14 cellular contexts compared by ENCODE assay signal in genomic region chr2:237256845-237257244, GRCh38.
DNase-seq lines count a peak whose midpoint lies in the region; ATAC-seq, FAIRE-seq and TF ChIP-seq lines count a peak whose summit lies in the region.
"Had no signal": no experiment of that assay in that cellular context is flagged by ENCODE, and none has a peak within 500 bp of the region (broad histone marks: within the 10 kb centered on the region; RNA-seq: fewer than 3 reads in every experiment).

No MANE protein-coding gene starts in this region.

- 0 out of 2 replicates have a peak, but pooled peaks cover 5% of the 10 kb centered on the region for H3K9me2 ChIP-seq in GM23338 (ENCODE audit: insufficient read depth)

- no peaks in the 10 kb centered on the region for H4K20me1 ChIP-seq in GM23338 (replicated peaks; ENCODE audit: insufficient read depth)

- no peaks in the 10 kb centered on the region for H3K79me2 ChIP-seq in GM23338 (replicated peaks; ENCODE audit: insufficient read depth)

- no peaks in the 10 kb centered on the region for H3F3A ChIP-seq in GM23338 (replicated peaks; ENCODE audit: low read depth)

- H3K4me1 ChIP-seq in GM23338 (ENCODE audit: insufficient read depth) (no peaks in the 10 kb centered on the region), subcutaneous abdominal adipose tissue (ENCODE audit: control insufficient read depth in 5 of 5, insufficient read depth in 5 of 5, low read length in 5 of 5) (peaks cover 3 to 24% (median 14%) of the 10 kb centered on the region in 5 donors)

- TF ChIP-seq CTCF in GM23338 (conservative IDR thresholded peaks at IDR 0.05; ENCODE audit: low read depth in 2 of 2), result no peak
- TF ChIP-seq CTCF in chondrocyte (IDR thresholded peaks at IDR 0.05), result no peak

- H3K4me3 Mint-ChIP-seq in GM23338 (no peak overlapping the region), chondrocyte (ENCODE audit: unreplicated experiment) (no peak overlapping the region)
- H3K4me3 Mint-ChIP-seq: activated CD4-positive, alpha-beta T cell treated with anti-CD3 and anti-CD28 coated beads, Interleukin-2, amount 10 ng/mL, durations not matched to agents 24 days and 14 days; activated naive CD8-positive, alpha-beta T cell had no signal

- H3K9me3 Mint-ChIP-seq in GM23338 (no peaks in the 10 kb centered on the region), chondrocyte (ENCODE audit: low read depth) (no peaks in the 10 kb centered on the region)
- H3K9me3 Mint-ChIP-seq in activated naive CD4-positive, alpha-beta T cell treated with anti-CD3 and anti-CD28 coated beads, Interleukin-2, amount 50 U/mL, for 72 hours, result no peaks in the 10 kb centered on the region
- H3K9me3 Mint-ChIP-seq: activated CD4-positive, alpha-beta T cell treated with anti-CD3 and anti-CD28 coated beads, Interleukin-2, amount 10 ng/mL, durations not matched to agents 24 days and 14 days had no signal

- H3K36me3 Mint-ChIP-seq in GM23338 (ENCODE audit: low read depth) (no peaks in the 10 kb centered on the region), chondrocyte (ENCODE audit: low read depth) (no peaks in the 10 kb centered on the region)
- H3K36me3 Mint-ChIP-seq in activated naive CD4-positive, alpha-beta T cell treated with anti-CD3 and anti-CD28 coated beads, Interleukin-2, amount 50 U/mL, for 72 hours, result no peaks in the 10 kb centered on the region
- H3K36me3 Mint-ChIP-seq: activated naive CD8-positive, alpha-beta T cell had no signal

- H3K36me3 ChIP-seq in GM23338 (ENCODE audit: insufficient read depth) (no peaks in the 10 kb centered on the region), subcutaneous abdominal adipose tissue (ENCODE audit: control insufficient read depth in 5 of 5, insufficient read depth in 5 of 5, low read length in 5 of 5) (no peaks in the 10 kb centered on the region)
- H3K36me3 ChIP-seq: spleen had no signal

- H2AFZ ChIP-seq in GM23338, result 0 out of 2 replicates have a peak overlapping the region, but pooled peaks have one; percentile 72

- H3K9me3 ChIP-seq in subcutaneous abdominal adipose tissue (ENCODE audit: control insufficient read depth in 5 of 5, low read length in 5 of 5), result no peaks in the 10 kb centered on the region
- H3K9me3 ChIP-seq: spleen had no signal

- H3K27ac Mint-ChIP-seq in GM23338 (no peak overlapping the region), chondrocyte (ENCODE audit: unreplicated experiment) (peak overlapping the region; percentile 85)
- no peak overlapping the region for H3K27ac Mint-ChIP-seq in activated naive CD4-positive, alpha-beta T cell treated with anti-CD3 and anti-CD28 coated beads, Interleukin-2, amount 50 U/mL, for 72 hours
- H3K27ac Mint-ChIP-seq: activated CD4-positive, alpha-beta T cell treated with anti-CD3 and anti-CD28 coated beads, Interleukin-2, amount 10 ng/mL, durations not matched to agents 24 days and 14 days; activated naive CD8-positive, alpha-beta T cell had no signal

- H3K27me3 Mint-ChIP-seq in GM23338 (ENCODE audit: insufficient read depth, low read depth, poor library complexity) (peaks cover 4% of the 10 kb centered on the region), chondrocyte (ENCODE audit: low read depth) (no peaks in the 10 kb centered on the region)

- no peak for TF ChIP-seq POLR2A in GM12892 (IDR thresholded peaks at IDR 0.05; ENCODE audit: low read depth, low read length)

- H3K9ac ChIP-seq in subcutaneous abdominal adipose tissue (ENCODE audit: low read length in 5 of 5), result no peak overlapping the region

- ATAC-seq in GM23338, result no peak
- ATAC-seq in HG03469 (IDR thresholded peaks at IDR 0.05; ENCODE audit: unreplicated experiment), result no peak
- no peak for ATAC-seq in activated naive CD4-positive, alpha-beta T cell treated with anti-CD3 and anti-CD28 coated beads, Interleukin-2, amount 50 U/mL, for 72 hours

- H3K27ac ChIP-seq in GM23338 (ENCODE audit: low read depth), result no peak overlapping the region
- peak overlapping the region; percentile 70 for H3K27ac ChIP-seq in subcutaneous abdominal adipose tissue (ENCODE audit: low read depth, low read length)

- H3K4me2 ChIP-seq in GM23338, result no peak overlapping the region

- no peak for DNase-seq in GM23338 (ENCODE audit: low spot score)
- no peak for DNase-seq in chondrocyte (ENCODE audit: low spot score)
- DNase-seq in kidney tubule cell (ENCODE audit: low spot score), result peak; percentile 7
- DNase-seq in NCI-H2196 (lab: John Stamatoyannopoulos, UW; ENCODE audit: unreplicated experiment), result no peak
- no peak for DNase-seq in activated naive CD4-positive, alpha-beta T cell treated with anti-CD3 and anti-CD28 coated beads, Interleukin-2, amount 50 U/mL, for 72 hours (ENCODE audit: low spot score in 2 of 2)
- DNase-seq in GM12892 (ENCODE audit: insufficient read length), result no peak
- DNase-seq: activated CD4-positive, alpha-beta T cell treated with anti-CD3 and anti-CD28 coated beads, Interleukin-2, amount 10 ng/mL, durations not matched to agents 24 days and 14 days; erythroblast; Karpas-422; NCI-H226; spleen had no signal

- FAIRE-seq in GM12892 (lab: Jason Lieb, UNC), result no peak

- H3K27me3 ChIP-seq in GM23338 (ENCODE audit: insufficient read depth) (no peaks in the 10 kb centered on the region), subcutaneous abdominal adipose tissue (ENCODE audit: control insufficient read depth in 5 of 5, insufficient read depth in 4 of 5, low read length in 5 of 5) (peaks cover 0 to 3% (median 0%) of the 10 kb centered on the region in 5 donors)

- H3K4me3 ChIP-seq in GM23338 (no peak overlapping the region), subcutaneous abdominal adipose tissue (ENCODE audit: low read depth in 1 of 5, low read length in 5 of 5) (no peak overlapping the region)
- H3K4me3 ChIP-seq: spleen had no signal

- H3K4me1 Mint-ChIP-seq in GM23338 (peaks cover 14% of the 10 kb centered on the region), chondrocyte (ENCODE audit: low read depth) (peaks cover 79% of the 10 kb centered on the region)

TF ChIP-seq in GM23338, 12 proteins besides CTCF, POLR2A, EP300 and RAD21:
- TF ChIP-seq NANOG (IDR thresholded peaks at IDR 0.05; ENCODE audit: borderline replicate concordance) (no peak), ZNF331 (CRISPR knock-in tag; IDR thresholded peaks at IDR 0.05; ENCODE audit: low read depth) (no peak), EZH2phosphoT487 (IDR thresholded peaks at IDR 0.05; ENCODE audit: unreplicated experiment) (no peak), ETS1 (IDR thresholded peaks at IDR 0.05) (no peak), JUNB (IDR thresholded peaks at IDR 0.05; ENCODE audit: unreplicated experiment) (no peak), STAT1 (IDR thresholded peaks at IDR 0.05; ENCODE audit: unreplicated experiment) (no peak), EZH2 (IDR thresholded peaks at IDR 0.05; ENCODE audit: low read depth, unreplicated experiment) (no peak), REST (IDR thresholded peaks at IDR 0.05; ENCODE audit: unreplicated experiment) (no peak), POLR2AphosphoS5 (IDR thresholded peaks at IDR 0.05; ENCODE audit: low read depth) (no peak)
